In genomic region chr6:73586416-73586974, GRCh38 we compare ENCODE assay signal across 8 cellular contexts.
DNase-seq lines count a peak whose midpoint lies in the region; ATAC-seq, FAIRE-seq and TF ChIP-seq lines count a peak whose summit lies in the region.

No MANE protein-coding gene starts in this region.

- peak overlapping the region; percentile 98 for H3K27ac Mint-ChIP-seq in activated CD4-positive, alpha-beta T cell treated with anti-CD3 and anti-CD28 coated beads, Interleukin-2, amount 10 ng/mL, durations not matched to agents 24 days and 14 days
- peak overlapping the region; percentile 98 for H3K27ac Mint-ChIP-seq in central memory CD8-positive, alpha-beta T cell (ENCODE audit: low read depth)

- no peaks in the 10 kb centered on the region for H3K9me3 Mint-ChIP-seq in activated CD4-positive, alpha-beta T cell treated with anti-CD3 and anti-CD28 coated beads, Interleukin-2, amount 10 ng/mL, durations not matched to agents 24 days and 14 days
- H3K9me3 Mint-ChIP-seq in central memory CD8-positive, alpha-beta T cell = no peaks in the 10 kb centered on the region

- peaks cover 28% of the 10 kb centered on the region for H3K4me1 ChIP-seq in mononuclear cell (ENCODE audit: insufficient read depth, low read length)

- intact Hi-C loops in activated CD4-positive, alpha-beta T cell treated with anti-CD3 and anti-CD28 coated beads, Interleukin-2, amount 10 ng/mL, durations not matched to agents 24 days and 14 days (cut with micrococcal nuclease) = loop anchor here (5.0 kb wide), 1 partner anchor 124 kb away; the partner anchor contains the start of gene MTO1

- DNase-seq in activated CD4-positive, alpha-beta T cell treated with anti-CD3 and anti-CD28 coated beads, Interleukin-2, amount 10 ng/mL, durations not matched to agents 24 days and 14 days = no peak
- no peak for DNase-seq in activated CD4-positive, alpha-beta T cell treated with anti-CD3 and anti-CD28 coated beads, Interleukin-2, amount 50 U/mL, for 4 hours
- no peak for DNase-seq in central memory CD8-positive, alpha-beta T cell (ENCODE audit: low spot score in 2 of 2)
- DNase-seq in D721Med (ENCODE audit: insufficient read length, low spot score) (no peak), NCI-H1436 treated with DMSO at 0.1 percent for 48 hours (lab: John Stamatoyannopoulos, UW) (no peak)

- peak overlapping the region; percentile 89 for H3K27ac ChIP-seq in KOPT-K1 (ENCODE audit: low read depth, low read length, poor library complexity, severe bottlenecking)

- no peak for ATAC-seq in central memory CD8-positive, alpha-beta T cell (replicated peaks; ENCODE audit: extremely low read depth, poor library complexity, severe bottlenecking)
- ATAC-seq in GM21423 (IDR thresholded peaks at IDR 0.05; ENCODE audit: unreplicated experiment) = no peak

- H3K27me3 Mint-ChIP-seq in activated CD4-positive, alpha-beta T cell treated with anti-CD3 and anti-CD28 coated beads, Interleukin-2, amount 10 ng/mL, durations not matched to agents 24 days and 14 days = no peaks in the 10 kb centered on the region
- H3K27me3 Mint-ChIP-seq in central memory CD8-positive, alpha-beta T cell = no peaks in the 10 kb centered on the region

- H3K4me3 ChIP-seq in mononuclear cell (ENCODE audit: low read length) = peak overlapping the region; percentile 22

- H3K36me3 ChIP-seq in KOPT-K1 (ENCODE audit: insufficient read depth, low read length) = no peaks in the 10 kb centered on the region

- no peak for TF ChIP-seq CTCF in D721Med (IDR thresholded peaks at IDR 0.05; ENCODE audit: insufficient read depth, missing control alignments)

- peak overlapping the region; percentile 91 for H3K4me3 Mint-ChIP-seq in activated CD4-positive, alpha-beta T cell treated with anti-CD3 and anti-CD28 coated beads, Interleukin-2, amount 10 ng/mL, durations not matched to agents 24 days and 14 days
- H3K4me3 Mint-ChIP-seq in central memory CD8-positive, alpha-beta T cell = peak overlapping the region; percentile 71

- H3K9me3 ChIP-seq in KOPT-K1 (ENCODE audit: insufficient read depth, low read length, poor library complexity, severe bottlenecking) = no peaks in the 10 kb centered on the region
- H3K9me3 ChIP-seq in mononuclear cell (ENCODE audit: low read depth, low read length) = no peaks in the 10 kb centered on the region

- FAIRE-seq in D721Med (lab: Jason Lieb, UNC) = no peak

- no peaks in the 10 kb centered on the region for H3K36me3 Mint-ChIP-seq in activated CD4-positive, alpha-beta T cell treated with anti-CD3 and anti-CD28 coated beads, Interleukin-2, amount 10 ng/mL, durations not matched to agents 24 days and 14 days (ENCODE audit: low read depth)
- H3K36me3 Mint-ChIP-seq in central memory CD8-positive, alpha-beta T cell (ENCODE audit: insufficient read depth) = peaks cover 5% of the 10 kb centered on the region

- H3K27me3 ChIP-seq in mononuclear cell (ENCODE audit: insufficient read depth, low read length) = no peaks in the 10 kb centered on the region

- peaks cover 19% of the 10 kb centered on the region for H3K4me1 Mint-ChIP-seq in activated CD4-positive, alpha-beta T cell treated with anti-CD3 and anti-CD28 coated beads, Interleukin-2, amount 10 ng/mL, durations not matched to agents 24 days and 14 days
- peaks cover 17% of the 10 kb centered on the region for H3K4me1 Mint-ChIP-seq in central memory CD8-positive, alpha-beta T cell
